In the genomic region with DNA sequence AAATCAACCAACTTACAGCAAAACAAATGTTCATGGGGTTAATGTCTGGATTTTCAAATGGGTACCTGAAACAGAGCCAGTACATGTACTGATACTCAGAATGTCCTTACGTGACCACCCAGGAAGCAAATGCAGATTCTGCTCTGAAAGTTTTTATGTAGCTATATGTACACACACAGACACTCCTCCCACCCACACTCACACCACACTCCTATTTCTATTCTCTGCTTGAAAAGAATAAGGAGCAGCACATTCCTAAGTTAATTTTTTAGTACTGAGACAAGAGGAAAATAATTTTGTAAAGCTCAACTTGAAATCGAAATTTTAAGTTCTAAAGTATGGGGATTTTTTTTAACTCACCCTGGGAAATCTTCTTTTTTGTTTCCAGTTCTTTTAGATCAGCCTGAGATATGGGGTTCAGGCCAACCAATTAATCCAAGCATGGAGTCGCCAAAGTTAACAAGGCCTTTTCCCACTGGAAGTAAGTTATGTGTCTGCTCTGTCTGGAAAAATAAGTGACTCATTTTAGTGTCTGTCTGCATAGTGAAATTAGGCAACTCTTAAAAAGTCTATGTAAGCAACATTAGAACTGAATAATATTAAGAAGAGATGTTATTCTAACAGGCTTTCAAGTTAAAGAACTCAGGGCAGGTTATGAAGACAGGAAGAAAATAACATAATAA, we compare ENCODE assay signal across 2 cellular contexts.
TF ChIP-seq lines count a peak whose summit lies in the region.

No MANE protein-coding gene starts in this region.

TF ChIP-seq in SK-N-SH treated with all-trans-retinoic acid at 6 μM for 48 hours, 23 proteins besides CTCF, POLR2A, EP300 and RAD21 (continued from another document):
- TF ChIP-seq, protein P1, sequence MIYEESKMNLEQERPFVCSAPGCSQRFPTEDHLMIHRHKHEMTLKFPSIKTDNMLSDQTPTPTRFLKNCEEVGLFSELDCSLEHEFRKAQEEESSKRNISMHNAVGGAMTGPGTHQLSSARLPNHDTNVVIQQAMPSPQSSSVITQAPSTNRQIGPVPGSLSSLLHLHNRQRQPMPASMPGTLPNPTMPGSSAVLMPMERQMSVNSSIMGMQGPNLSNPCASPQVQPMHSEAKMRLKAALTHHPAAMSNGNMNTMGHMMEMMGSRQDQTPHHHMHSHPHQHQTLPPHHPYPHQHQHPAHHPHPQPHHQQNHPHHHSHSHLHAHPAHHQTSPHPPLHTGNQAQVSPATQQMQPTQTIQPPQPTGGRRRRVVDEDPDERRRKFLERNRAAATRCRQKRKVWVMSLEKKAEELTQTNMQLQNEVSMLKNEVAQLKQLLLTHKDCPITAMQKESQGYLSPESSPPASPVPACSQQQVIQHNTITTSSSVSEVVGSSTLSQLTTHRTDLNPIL (CRISPR knock-in tag; IDR thresholded peaks at IDR 0.05; ENCODE audit: low read depth): no peak
- TF ChIP-seq CSDC2 (CRISPR knock-in tag; IDR thresholded peaks at IDR 0.05): no peak
- peak; percentile 73 for TF ChIP-seq ISL1 (CRISPR knock-in tag; IDR thresholded peaks at IDR 0.05)
- TF ChIP-seq GLIS3 (CRISPR knock-in tag; IDR thresholded peaks at IDR 0.05): no peak
- TF ChIP-seq BACH2 (CRISPR knock-in tag; IDR thresholded peaks at IDR 0.05; ENCODE audit: borderline replicate concordance): no peak

TF ChIP-seq in WTC11, 78 proteins besides CTCF, POLR2A, EP300 and RAD21 (continued from another document):
- TF ChIP-seq, protein P2, sequence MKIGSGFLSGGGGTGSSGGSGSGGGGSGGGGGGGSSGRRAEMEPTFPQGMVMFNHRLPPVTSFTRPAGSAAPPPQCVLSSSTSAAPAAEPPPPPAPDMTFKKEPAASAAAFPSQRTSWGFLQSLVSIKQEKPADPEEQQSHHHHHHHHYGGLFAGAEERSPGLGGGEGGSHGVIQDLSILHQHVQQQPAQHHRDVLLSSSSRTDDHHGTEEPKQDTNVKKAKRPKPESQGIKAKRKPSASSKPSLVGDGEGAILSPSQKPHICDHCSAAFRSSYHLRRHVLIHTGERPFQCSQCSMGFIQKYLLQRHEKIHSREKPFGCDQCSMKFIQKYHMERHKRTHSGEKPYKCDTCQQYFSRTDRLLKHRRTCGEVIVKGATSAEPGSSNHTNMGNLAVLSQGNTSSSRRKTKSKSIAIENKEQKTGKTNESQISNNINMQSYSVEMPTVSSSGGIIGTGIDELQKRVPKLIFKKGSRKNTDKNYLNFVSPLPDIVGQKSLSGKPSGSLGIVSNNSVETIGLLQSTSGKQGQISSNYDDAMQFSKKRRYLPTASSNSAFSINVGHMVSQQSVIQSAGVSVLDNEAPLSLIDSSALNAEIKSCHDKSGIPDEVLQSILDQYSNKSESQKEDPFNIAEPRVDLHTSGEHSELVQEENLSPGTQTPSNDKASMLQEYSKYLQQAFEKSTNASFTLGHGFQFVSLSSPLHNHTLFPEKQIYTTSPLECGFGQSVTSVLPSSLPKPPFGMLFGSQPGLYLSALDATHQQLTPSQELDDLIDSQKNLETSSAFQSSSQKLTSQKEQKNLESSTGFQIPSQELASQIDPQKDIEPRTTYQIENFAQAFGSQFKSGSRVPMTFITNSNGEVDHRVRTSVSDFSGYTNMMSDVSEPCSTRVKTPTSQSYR (CRISPR knock-in tag; IDR thresholded peaks at IDR 0.05): no peak
- no peak for TF ChIP-seq ZNF416 (CRISPR knock-in tag; IDR thresholded peaks at IDR 0.05)
- TF ChIP-seq, protein P3, sequence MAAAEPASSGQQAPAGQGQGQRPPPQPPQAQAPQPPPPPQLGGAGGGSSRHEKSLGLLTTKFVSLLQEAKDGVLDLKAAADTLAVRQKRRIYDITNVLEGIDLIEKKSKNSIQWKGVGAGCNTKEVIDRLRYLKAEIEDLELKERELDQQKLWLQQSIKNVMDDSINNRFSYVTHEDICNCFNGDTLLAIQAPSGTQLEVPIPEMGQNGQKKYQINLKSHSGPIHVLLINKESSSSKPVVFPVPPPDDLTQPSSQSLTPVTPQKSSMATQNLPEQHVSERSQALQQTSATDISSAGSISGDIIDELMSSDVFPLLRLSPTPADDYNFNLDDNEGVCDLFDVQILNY (CRISPR knock-in tag; IDR thresholded peaks at IDR 0.05): no peak
- no peak for TF ChIP-seq TCF7 (CRISPR knock-in tag; IDR thresholded peaks at IDR 0.05; ENCODE audit: low read depth)
- TF ChIP-seq, protein P4, sequence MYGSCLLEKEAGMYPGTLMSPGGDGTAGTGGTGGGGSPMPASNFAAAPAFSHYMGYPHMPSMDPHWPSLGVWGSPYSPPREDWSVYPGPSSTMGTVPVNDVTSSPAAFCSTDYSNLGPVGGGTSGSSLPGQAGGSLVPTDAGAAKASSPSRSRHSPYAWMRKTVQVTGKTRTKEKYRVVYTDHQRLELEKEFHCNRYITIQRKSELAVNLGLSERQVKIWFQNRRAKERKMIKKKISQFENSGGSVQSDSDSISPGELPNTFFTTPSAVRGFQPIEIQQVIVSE (CRISPR knock-in tag; IDR thresholded peaks at IDR 0.05; ENCODE audit: borderline replicate concordance): no peak
- no peak for TF ChIP-seq RELA (CRISPR knock-in tag; IDR thresholded peaks at IDR 0.05; ENCODE audit: borderline replicate concordance)
- no peak for TF ChIP-seq ZNF138 (CRISPR knock-in tag; conservative IDR thresholded peaks at IDR 0.05)
- TF ChIP-seq, protein P5, sequence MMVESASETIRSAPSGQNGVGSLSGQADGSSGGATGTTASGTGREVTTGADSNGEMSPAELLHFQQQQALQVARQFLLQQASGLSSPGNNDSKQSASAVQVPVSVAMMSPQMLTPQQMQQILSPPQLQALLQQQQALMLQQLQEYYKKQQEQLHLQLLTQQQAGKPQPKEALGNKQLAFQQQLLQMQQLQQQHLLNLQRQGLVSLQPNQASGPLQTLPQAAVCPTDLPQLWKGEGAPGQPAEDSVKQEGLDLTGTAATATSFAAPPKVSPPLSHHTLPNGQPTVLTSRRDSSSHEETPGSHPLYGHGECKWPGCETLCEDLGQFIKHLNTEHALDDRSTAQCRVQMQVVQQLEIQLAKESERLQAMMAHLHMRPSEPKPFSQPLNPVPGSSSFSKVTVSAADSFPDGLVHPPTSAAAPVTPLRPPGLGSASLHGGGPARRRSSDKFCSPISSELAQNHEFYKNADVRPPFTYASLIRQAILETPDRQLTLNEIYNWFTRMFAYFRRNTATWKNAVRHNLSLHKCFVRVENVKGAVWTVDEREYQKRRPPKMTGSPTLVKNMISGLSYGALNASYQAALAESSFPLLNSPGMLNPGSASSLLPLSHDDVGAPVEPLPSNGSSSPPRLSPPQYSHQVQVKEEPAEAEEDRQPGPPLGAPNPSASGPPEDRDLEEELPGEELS (CRISPR knock-in tag; IDR thresholded peaks at IDR 0.05): no peak
- TF ChIP-seq, protein P6, sequence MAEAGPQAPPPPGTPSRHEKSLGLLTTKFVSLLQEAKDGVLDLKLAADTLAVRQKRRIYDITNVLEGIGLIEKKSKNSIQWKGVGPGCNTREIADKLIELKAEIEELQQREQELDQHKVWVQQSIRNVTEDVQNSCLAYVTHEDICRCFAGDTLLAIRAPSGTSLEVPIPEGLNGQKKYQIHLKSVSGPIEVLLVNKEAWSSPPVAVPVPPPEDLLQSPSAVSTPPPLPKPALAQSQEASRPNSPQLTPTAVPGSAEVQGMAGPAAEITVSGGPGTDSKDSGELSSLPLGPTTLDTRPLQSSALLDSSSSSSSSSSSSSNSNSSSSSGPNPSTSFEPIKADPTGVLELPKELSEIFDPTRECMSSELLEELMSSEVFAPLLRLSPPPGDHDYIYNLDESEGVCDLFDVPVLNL (CRISPR knock-in tag; IDR thresholded peaks at IDR 0.05; ENCODE audit: borderline replicate concordance, low read depth): no peak
